In the genomic region with DNA sequence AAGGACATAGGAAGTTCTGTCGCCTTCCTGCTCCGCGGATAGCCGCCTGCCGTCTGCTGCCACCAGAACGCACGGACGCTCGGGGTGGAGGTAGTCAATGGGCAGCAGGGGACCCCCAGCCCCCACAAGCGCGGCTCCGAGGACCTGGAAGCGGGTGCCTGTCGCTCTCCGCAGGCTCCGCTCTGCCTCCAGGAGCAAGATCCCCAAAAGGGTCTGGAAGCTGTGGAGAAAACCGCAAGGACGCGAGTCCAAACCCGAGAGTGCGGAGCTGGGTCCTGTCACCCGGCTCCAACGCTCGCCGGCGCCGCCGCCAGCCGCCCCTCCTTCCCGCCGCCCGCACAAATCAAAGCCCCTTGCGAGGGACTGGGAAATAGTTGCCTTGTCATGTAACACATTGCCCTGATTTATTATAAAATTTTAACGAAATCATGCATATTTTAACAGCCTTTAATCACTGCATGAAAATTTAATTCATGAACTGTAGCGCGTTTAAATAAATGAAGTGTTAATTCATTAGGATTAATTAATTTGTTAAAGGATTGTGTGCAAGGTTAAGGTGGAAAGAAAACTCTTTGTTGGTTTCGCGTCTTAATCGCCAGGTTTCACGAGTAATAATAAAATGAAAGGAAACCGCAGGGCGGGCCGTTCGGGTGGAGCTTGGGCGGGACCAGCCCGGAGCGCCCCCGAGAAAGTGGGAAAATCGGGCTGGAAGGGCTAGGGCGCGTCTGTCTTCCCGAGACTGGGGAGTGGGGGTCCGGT, we compare ENCODE assay signal across 9 cellular contexts. TPM values are rescaled to one million over a fixed set of nuclear protein-coding genes. Genes with fewer than 3 reads are reported as not detected.
DNase-seq lines count a peak whose midpoint lies in the region; ATAC-seq and TF ChIP-seq lines count a peak whose summit lies in the region.
"Had no signal": no experiment of that assay in that cellular context is flagged by ENCODE, and none has a peak within 500 bp of the region (broad histone marks: within the 10 kb centered on the region; RNA-seq: fewer than 3 reads in every experiment).

No MANE protein-coding gene starts in this region.

- peaks cover 30% of the 10 kb centered on the region for H3K4me1 Mint-ChIP-seq in activated naive CD4-positive, alpha-beta T cell treated with anti-CD3 and anti-CD28 coated beads, Interleukin-2, amount 10 ng/mL, durations not matched to agents 7 days and 5 days
- H3K4me1 Mint-ChIP-seq in memory B cell, result peaks cover 24% of the 10 kb centered on the region

- no peak for ATAC-seq in activated naive CD4-positive, alpha-beta T cell treated with anti-CD3 and anti-CD28 coated beads, Interleukin-2, amount 50 U/mL, for 72 hours
- ATAC-seq in memory B cell (ENCODE audit: low read depth) (no peak), upper lobe of right lung (peak; percentile 21)

- no peaks in the 10 kb centered on the region for H3K36me3 ChIP-seq in upper lobe of right lung
- no peaks in the 10 kb centered on the region for H3K36me3 ChIP-seq in adrenal gland (replicated peaks in 1 of 2)

- TF ChIP-seq CTCF in choroid plexus epithelial cell (conservative IDR thresholded peaks at IDR 0.05; ENCODE audit: low read depth, low read length) (no peak), upper lobe of right lung (IDR thresholded peaks at IDR 0.05) (no peak), adrenal gland (IDR thresholded peaks at IDR 0.05) (no peak)

- intact Hi-C loops in upper lobe of right lung (cut with DNase I), result no loop called here
- intact Hi-C loops in adrenal gland (cut with DNase I), result loop anchor here in 1 of 2 donors (10.0 kb wide), 1 partner anchor 56 kb away; no protein-coding TSS in a partner anchor

- H3K27me3 Mint-ChIP-seq in activated naive CD4-positive, alpha-beta T cell treated with anti-CD3 and anti-CD28 coated beads, Interleukin-2, amount 10 ng/mL, durations not matched to agents 7 days and 5 days, result peaks cover 84% of the 10 kb centered on the region
- H3K27me3 Mint-ChIP-seq in memory B cell, result peaks cover 25% of the 10 kb centered on the region

- no peak for TF ChIP-seq POLR2A in adrenal gland (IDR thresholded peaks at IDR 0.05)

- DNase-seq in activated naive CD4-positive, alpha-beta T cell treated with anti-CD3 and anti-CD28 coated beads, Interleukin-2, amount 10 ng/mL, durations not matched to agents 7 days and 5 days, result no peak
- no peak for DNase-seq in activated naive CD4-positive, alpha-beta T cell treated with anti-CD3 and anti-CD28 coated beads, Interleukin-2, amount 50 U/mL, for 72 hours (ENCODE audit: low spot score in 2 of 2)
- DNase-seq in choroid plexus epithelial cell (ENCODE audit: low read depth), result no peak
- DNase-seq in memory B cell (ENCODE audit: low spot score in 2 of 2), result no peak
- no peak for DNase-seq in upper lobe of right lung
- DNase-seq in adrenal gland, result no peak
- DNase-seq in RKO (ENCODE audit: low spot score), result no peak
- no peak for DNase-seq in NCI-H1048 (lab: John Stamatoyannopoulos, UW)
- DNase-seq: PC-9 had no signal

- no peaks in the 10 kb centered on the region for H3K9me3 Mint-ChIP-seq in activated naive CD4-positive, alpha-beta T cell treated with anti-CD3 and anti-CD28 coated beads, Interleukin-2, amount 10 ng/mL, durations not matched to agents 7 days and 5 days
- no peaks in the 10 kb centered on the region for H3K9me3 Mint-ChIP-seq in activated naive CD4-positive, alpha-beta T cell treated with anti-CD3 and anti-CD28 coated beads, Interleukin-2, amount 50 U/mL, for 72 hours
- H3K9me3 Mint-ChIP-seq in memory B cell, result no peaks in the 10 kb centered on the region

- H3K4me3 ChIP-seq in choroid plexus epithelial cell (ENCODE audit: low read depth, low read length), result peak overlapping the region; percentile 49
- H3K4me3 ChIP-seq in upper lobe of right lung, result peak overlapping the region; percentile 56
- peak overlapping the region in 2 of 4 donors; percentile 32 to 57 for H3K4me3 ChIP-seq in adrenal gland
- H3K4me3 ChIP-seq: PC-9 had no signal

- H3K9me3 ChIP-seq in upper lobe of right lung (no peaks in the 10 kb centered on the region), adrenal gland (replicated peaks in 1 of 3) (no peaks in the 10 kb centered on the region)

- H3K27ac Mint-ChIP-seq in activated naive CD4-positive, alpha-beta T cell treated with anti-CD3 and anti-CD28 coated beads, Interleukin-2, amount 10 ng/mL, durations not matched to agents 7 days and 5 days, result peak overlapping the region; percentile 40
- H3K27ac Mint-ChIP-seq in activated naive CD4-positive, alpha-beta T cell treated with anti-CD3 and anti-CD28 coated beads, Interleukin-2, amount 50 U/mL, for 72 hours, result no peak overlapping the region
- H3K27ac Mint-ChIP-seq in memory B cell, result no peak overlapping the region

- H3K4me1 ChIP-seq in upper lobe of right lung (peaks cover 29% of the 10 kb centered on the region), adrenal gland (replicated peaks in 1 of 2) (peaks cover 10 to 19% of the 10 kb centered on the region in 2 donors)

- no peak overlapping the region for H3K27ac ChIP-seq in upper lobe of right lung
- H3K27ac ChIP-seq in adrenal gland, result no peak overlapping the region
- H3K27ac ChIP-seq: PC-9 had no signal

- H3K36me3 Mint-ChIP-seq in activated naive CD4-positive, alpha-beta T cell treated with anti-CD3 and anti-CD28 coated beads, Interleukin-2, amount 10 ng/mL, durations not matched to agents 7 days and 5 days, result no peaks in the 10 kb centered on the region
- H3K36me3 Mint-ChIP-seq in activated naive CD4-positive, alpha-beta T cell treated with anti-CD3 and anti-CD28 coated beads, Interleukin-2, amount 50 U/mL, for 72 hours, result peaks cover 0 to 10% of the 10 kb centered on the region in 2 donors
- H3K36me3 Mint-ChIP-seq in memory B cell, result no peaks in the 10 kb centered on the region

- H3K27me3 ChIP-seq in upper lobe of right lung, result peaks cover 74% of the 10 kb centered on the region
- peaks cover 50% of the 10 kb centered on the region for H3K27me3 ChIP-seq in adrenal gland

- WGBS in adrenal gland, 4 donors, result 1 to 2% (median 1%) methylated on average over 34 to 53 of the region's 53 CpGs

- CTCF ChIA-PET in activated naive CD4-positive, alpha-beta T cell treated with anti-CD3 and anti-CD28 coated beads, Interleukin-2, amount 10 ng/mL, durations not matched to agents 7 days and 5 days (lab: Charles Lee), result no interaction called here

- peak overlapping the region; percentile 64 for H3K4me3 Mint-ChIP-seq in activated naive CD4-positive, alpha-beta T cell treated with anti-CD3 and anti-CD28 coated beads, Interleukin-2, amount 10 ng/mL, durations not matched to agents 7 days and 5 days
- H3K4me3 Mint-ChIP-seq in memory B cell, result peak overlapping the region; percentile 82

RNA-seq across cellular contexts. Expression of a gene that starts 5.5 kb away (rescaled TPM):
- under 1 TPM; 0.11 to 0.25 TPM for total RNA-seq in activated naive CD4-positive, alpha-beta T cell treated with anti-CD3 and anti-CD28 coated beads, Interleukin-2, amount 50 U/mL, for 72 hours
- total RNA-seq in upper lobe of right lung (not detected), adrenal gland (not detected)
- polyA plus RNA-seq in adrenal gland, result under 1 TPM in 1 of 3 donors, not detected in 2; 0.03 TPM
- total RNA-seq: PC-9 had no signal

RNA-seq across cellular contexts. Expression of a gene that starts 50.1 kb away (rescaled TPM):
- total RNA-seq in activated naive CD4-positive, alpha-beta T cell treated with anti-CD3 and anti-CD28 coated beads, Interleukin-2, amount 50 U/mL, for 72 hours, result 10 to 100 TPM; 14.8 to 16.9 TPM
- total RNA-seq in upper lobe of right lung (9.3 TPM), adrenal gland (10 to 100 TPM in 3 of 8 donors, 1 to 10 TPM in 5; 4.8 to 11.1 (median 7.5) TPM)
- 10 to 100 TPM in 1 of 3 donors, 1 to 10 TPM in 2; 1.5 to 11.5 (median 1.7) TPM for polyA plus RNA-seq in adrenal gland
